20 cellular contexts compared by ENCODE assay signal in the genomic region with DNA sequence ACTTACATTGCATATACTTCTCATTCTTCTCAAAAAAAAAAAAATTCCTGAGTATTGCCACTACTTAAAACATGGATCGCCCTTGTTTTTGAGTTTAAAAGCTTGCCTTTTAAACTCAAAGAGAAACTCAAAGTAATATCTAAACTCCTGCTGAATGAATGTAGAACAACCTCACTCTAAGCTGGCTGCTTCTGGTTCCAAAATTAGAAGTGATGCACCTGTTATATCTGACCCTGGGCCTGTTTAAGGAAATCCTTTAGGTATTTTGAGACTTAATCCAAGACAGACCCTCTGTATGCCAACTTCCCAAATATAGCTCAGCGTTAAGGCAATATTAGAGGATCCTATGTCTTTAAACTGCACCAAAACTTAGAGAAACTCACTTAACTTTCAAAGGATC. TPM values are rescaled to one million over a fixed set of nuclear protein-coding genes. Genes with fewer than 3 reads are reported as not detected.
DNase-seq lines count a peak whose midpoint lies in the region; ATAC-seq and TF ChIP-seq lines count a peak whose summit lies in the region.
"Had no signal": no experiment of that assay in that cellular context is flagged by ENCODE, and none has a peak within 500 bp of the region (broad histone marks: within the 10 kb centered on the region; RNA-seq: fewer than 3 reads in every experiment).

No MANE protein-coding gene starts in this region.

- peak overlapping the region; percentile 62 for H3K4me3 Mint-ChIP-seq in activated naive CD4-positive, alpha-beta T cell treated with anti-CD3 and anti-CD28 coated beads, Interleukin-2, amount 50 U/mL, for 24 hours
- peak overlapping the region; percentile 52 to 61 (median 55) for H3K4me3 Mint-ChIP-seq in immature natural killer cell
- H3K4me3 Mint-ChIP-seq in stimulated activated memory B cell treated with anti-CD40 and anti-IgM and Interleukin-4, amounts not matched to agents 10 μg/mL and 1 μg/mL and 100 μg/mL, for 72 hours = peak overlapping the region; percentile 21
- H3K4me3 Mint-ChIP-seq in stimulated activated effector memory CD8-positive, alpha-beta T cell treated with anti-CD3 and anti-CD28 coated beads, Interleukin-12 subunit alpha, Interleukin-12 subunit beta, amount 100 ng/mL, for 72 hours = no peak overlapping the region

- H3K27ac ChIP-seq in OCI-LY7 (ENCODE audit: low read depth, low read length, poor library complexity, severe bottlenecking) = no peak overlapping the region
- H3K27ac ChIP-seq: esophagus squamous epithelium, right lobe of liver, thoracic aorta had no signal

- H3K4me1 ChIP-seq in OCI-LY7 (ENCODE audit: insufficient read depth, low read length, poor library complexity, severe bottlenecking) = peaks cover 42% of the 10 kb centered on the region

- peaks cover 8% of the 10 kb centered on the region; the same call in 1 of the 2 replicates for H3K36me3 ChIP-seq in OCI-LY7 (ENCODE audit: insufficient read depth, low read length)
- H3K36me3 ChIP-seq: esophagus squamous epithelium, right lobe of liver, thoracic aorta had no signal

- POLR2A ChIA-PET in OCI-LY7 (lab: Charles Lee) = interaction anchor here (0.7 to 1.8 kb wide), 10 partner anchors 13 to 903 kb away, joined by 3 to 10 read pairs (median 4); a partner anchor contains a TSS

- H3K36me3 Mint-ChIP-seq in activated naive CD4-positive, alpha-beta T cell treated with anti-CD3 and anti-CD28 coated beads, Interleukin-2, amount 50 U/mL, for 24 hours = peaks cover 5% of the 10 kb centered on the region
- H3K36me3 Mint-ChIP-seq in activated naive CD4-positive, alpha-beta T cell treated with anti-CD3 and anti-CD28 coated beads, Interleukin-2, amount 50 U/mL, for 72 hours = peaks cover 18 to 23% of the 10 kb centered on the region in 2 donors
- H3K36me3 Mint-ChIP-seq in immature natural killer cell = peaks cover 0 to 5% (median 0%) of the 10 kb centered on the region in 3 donors
- no peaks in the 10 kb centered on the region for H3K36me3 Mint-ChIP-seq in stimulated activated memory B cell treated with anti-CD40 and anti-IgM and Interleukin-4, amounts not matched to agents 10 μg/mL and 1 μg/mL and 100 μg/mL, for 72 hours
- peaks cover 18% of the 10 kb centered on the region for H3K36me3 Mint-ChIP-seq in stimulated activated effector memory CD8-positive, alpha-beta T cell treated with anti-CD3 and anti-CD28 coated beads, Interleukin-12 subunit alpha, Interleukin-12 subunit beta, amount 100 ng/mL, for 72 hours

- no peak for ATAC-seq in activated naive CD4-positive, alpha-beta T cell treated with anti-CD3 and anti-CD28 coated beads, Interleukin-2, amount 50 U/mL, for 72 hours
- no peak for ATAC-seq in stimulated activated memory B cell treated with anti-CD40 and anti-IgM and Interleukin-4, amounts not matched to agents 10 μg/mL and 1 μg/mL and 100 μg/mL, for 72 hours
- ATAC-seq in stimulated activated effector memory CD8-positive, alpha-beta T cell treated with anti-CD3 and anti-CD28 coated beads, Interleukin-12 subunit alpha, Interleukin-12 subunit beta, amount 100 ng/mL, for 72 hours = no peak
- ATAC-seq in GM21786 (IDR thresholded peaks at IDR 0.05; ENCODE audit: unreplicated experiment) = no peak
- ATAC-seq: HCT116, right lobe of liver, Right ventricle myocardium inferior had no signal

- intact Hi-C loops in OCI-LY7 (cut with micrococcal nuclease; ENCODE audit: unreplicated experiment) = loop anchor here (5.0 kb wide), 4 partner anchors 300 to 1340 kb away; a partner anchor contains a TSS

- no peak for DNase-seq in activated naive CD4-positive, alpha-beta T cell treated with anti-CD3 and anti-CD28 coated beads, Interleukin-2, amount 50 U/mL, for 72 hours (ENCODE audit: low spot score in 2 of 2)
- DNase-seq in OCI-LY7 (ENCODE audit: low spot score) (peak; percentile 55), immature natural killer cell (no peak), hepatic stellate cell (ENCODE audit: low spot score) (no peak)
- DNase-seq in stimulated activated effector memory CD8-positive, alpha-beta T cell treated with anti-CD3 and anti-CD28 coated beads, Interleukin-12 subunit alpha, Interleukin-12 subunit beta, amount 100 ng/mL, for 72 hours (ENCODE audit: low spot score in 2 of 2) = no peak
- DNase-seq: activated CD4-positive, alpha-beta T cell treated with anti-CD3 and anti-CD28 coated beads for 48 hours; activated gamma-delta T cell; dorsolateral prefrontal cortex; esophagus squamous epithelium; GDM1; islet precursor cell; NCI-H1694 treated with DMSO at 0.1 percent for 48 hours; right lobe of liver; stimulated activated CD4-positive, alpha-beta T cell treated with anti-CD3 and anti-CD28 coated beads, Interleukin-2, amount 100 ng/mL, for 48 hours had no signal

- TF ChIP-seq CTCF in OCI-LY7 (conservative IDR thresholded peaks at IDR 0.05; ENCODE audit: low read length) = no peak

- H3K9me3 Mint-ChIP-seq in activated naive CD4-positive, alpha-beta T cell treated with anti-CD3 and anti-CD28 coated beads, Interleukin-2, amount 50 U/mL, for 24 hours = no peaks in the 10 kb centered on the region
- H3K9me3 Mint-ChIP-seq in activated naive CD4-positive, alpha-beta T cell treated with anti-CD3 and anti-CD28 coated beads, Interleukin-2, amount 50 U/mL, for 72 hours = no peaks in the 10 kb centered on the region
- no peaks in the 10 kb centered on the region for H3K9me3 Mint-ChIP-seq in immature natural killer cell
- H3K9me3 Mint-ChIP-seq in stimulated activated memory B cell treated with anti-CD40 and anti-IgM and Interleukin-4, amounts not matched to agents 10 μg/mL and 1 μg/mL and 100 μg/mL, for 72 hours = no peaks in the 10 kb centered on the region
- H3K9me3 Mint-ChIP-seq in stimulated activated effector memory CD8-positive, alpha-beta T cell treated with anti-CD3 and anti-CD28 coated beads, Interleukin-12 subunit alpha, Interleukin-12 subunit beta, amount 100 ng/mL, for 72 hours = no peaks in the 10 kb centered on the region

- peaks cover 16% of the 10 kb centered on the region; the same call in 1 of the 2 replicates for H4K20me1 ChIP-seq in OCI-LY7 (ENCODE audit: insufficient read depth, low read length)

- H3K4me1 Mint-ChIP-seq in activated naive CD4-positive, alpha-beta T cell treated with anti-CD3 and anti-CD28 coated beads, Interleukin-2, amount 50 U/mL, for 24 hours = peaks cover 18% of the 10 kb centered on the region
- peaks cover 32 to 33% of the 10 kb centered on the region in 2 donors for H3K4me1 Mint-ChIP-seq in immature natural killer cell
- H3K4me1 Mint-ChIP-seq in stimulated activated memory B cell treated with anti-CD40 and anti-IgM and Interleukin-4, amounts not matched to agents 10 μg/mL and 1 μg/mL and 100 μg/mL, for 72 hours = peaks cover 39% of the 10 kb centered on the region
- peaks cover 10% of the 10 kb centered on the region for H3K4me1 Mint-ChIP-seq in stimulated activated effector memory CD8-positive, alpha-beta T cell treated with anti-CD3 and anti-CD28 coated beads, Interleukin-12 subunit alpha, Interleukin-12 subunit beta, amount 100 ng/mL, for 72 hours

- peak overlapping the region; percentile 41 for H3K27ac Mint-ChIP-seq in activated naive CD4-positive, alpha-beta T cell treated with anti-CD3 and anti-CD28 coated beads, Interleukin-2, amount 50 U/mL, for 24 hours
- no peak overlapping the region for H3K27ac Mint-ChIP-seq in activated naive CD4-positive, alpha-beta T cell treated with anti-CD3 and anti-CD28 coated beads, Interleukin-2, amount 50 U/mL, for 72 hours
- peak overlapping the region in 2 of 6 donors; percentile 21 to 33 for H3K27ac Mint-ChIP-seq in immature natural killer cell
- H3K27ac Mint-ChIP-seq in stimulated activated memory B cell treated with anti-CD40 and anti-IgM and Interleukin-4, amounts not matched to agents 10 μg/mL and 1 μg/mL and 100 μg/mL, for 72 hours = no peak overlapping the region
- no peak overlapping the region for H3K27ac Mint-ChIP-seq in stimulated activated effector memory CD8-positive, alpha-beta T cell treated with anti-CD3 and anti-CD28 coated beads, Interleukin-12 subunit alpha, Interleukin-12 subunit beta, amount 100 ng/mL, for 72 hours

- no peaks in the 10 kb centered on the region for H3K9me3 ChIP-seq in OCI-LY7 (ENCODE audit: low read length)
- H3K9me3 ChIP-seq: esophagus squamous epithelium, right lobe of liver, thoracic aorta had no signal

- H2AFZ ChIP-seq in OCI-LY7 (ENCODE audit: low read length) = no peak overlapping the region

- H3K79me2 ChIP-seq in OCI-LY7 (ENCODE audit: insufficient read depth, low read depth, low read length) = peaks cover 24% of the 10 kb centered on the region

- no TSS peak for BruUV-seq in OCI-LY7 (replicated peaks; lab: Mats Ljungman, UMichigan)

- no peaks in the 10 kb centered on the region for H3K27me3 Mint-ChIP-seq in activated naive CD4-positive, alpha-beta T cell treated with anti-CD3 and anti-CD28 coated beads, Interleukin-2, amount 50 U/mL, for 24 hours
- peaks cover 0 to 21% (median 15%) of the 10 kb centered on the region in 3 donors for H3K27me3 Mint-ChIP-seq in immature natural killer cell (ENCODE audit: low read depth in 3 of 3)
- H3K27me3 Mint-ChIP-seq in stimulated activated memory B cell treated with anti-CD40 and anti-IgM and Interleukin-4, amounts not matched to agents 10 μg/mL and 1 μg/mL and 100 μg/mL, for 72 hours = no peaks in the 10 kb centered on the region

- peak overlapping the region; percentile 76 for H3K4me2 ChIP-seq in OCI-LY7 (ENCODE audit: low read length)

- CTCF ChIA-PET in OCI-LY7 (lab: Charles Lee; ENCODE audit: unreplicated experiment) = interaction anchor here (1.2 kb wide), 1 partner anchor 10 kb away, joined by 3 read pairs; no protein-coding TSS in a partner anchor

- H3K9me2 ChIP-seq in OCI-LY7 (ENCODE audit: insufficient read depth, low read length) = no peaks in the 10 kb centered on the region

- H3K4me3 ChIP-seq in OCI-LY7 (ENCODE audit: low read depth, low read length, poor library complexity, severe bottlenecking) = no peak overlapping the region
- H3K4me3 ChIP-seq: esophagus squamous epithelium, right lobe of liver, thoracic aorta had no signal

RNA-seq across cellular contexts. Expression of a gene that starts 1.8 kb away (rescaled TPM):
- total RNA-seq in activated naive CD4-positive, alpha-beta T cell treated with anti-CD3 and anti-CD28 coated beads, Interleukin-2, amount 50 U/mL, for 72 hours = 10 to 100 TPM; 39.6 to 47.9 TPM
- 17.3 and 23.4 TPM in 2 replicates for total RNA-seq in OCI-LY7 (2014; rRNA removed; shearing (Covaris generic))
- total RNA-seq in OCI-LY7 (2022) = 54.9 and 60.1 TPM in 2 replicates
- polyA plus RNA-seq in immature natural killer cell = 10 to 100 TPM in 1 of 3 donors, 1 to 10 TPM in 2; 3.0 to 13.0 (median 8.2) TPM
